ENCODE assay signal across 10 cellular contexts in genomic region chr16:81601008-81601428, GRCh38.
DNase-seq lines count a peak whose midpoint lies in the region; ATAC-seq, FAIRE-seq and TF ChIP-seq lines count a peak whose summit lies in the region.
"Had no signal": no experiment of that assay in that cellular context is flagged by ENCODE, and none has a peak within 500 bp of the region (broad histone marks: within the 10 kb centered on the region; RNA-seq: fewer than 3 reads in every experiment).

No MANE protein-coding gene starts in this region.

- H3F3A ChIP-seq in GM23338 (replicated peaks; ENCODE audit: low read depth) = no peaks in the 10 kb centered on the region

- no peaks in the 10 kb centered on the region for H4K20me1 ChIP-seq in mammary epithelial cell (ENCODE audit: insufficient read depth, low read length)
- H4K20me1 ChIP-seq in GM23338 (replicated peaks; ENCODE audit: insufficient read depth) = peaks cover 35% of the 10 kb centered on the region

- TF ChIP-seq EP300 in A549 (IDR thresholded peaks at IDR 0.05) = no peak

- H3K27ac Mint-ChIP-seq in GM23338 = no peak overlapping the region

- peaks cover 34% of the 10 kb centered on the region for H3K4me1 Mint-ChIP-seq in GM23338

- H3K4me1 ChIP-seq in A549 = peaks cover 85% of the 10 kb centered on the region
- H3K4me1 ChIP-seq in mammary epithelial cell (ENCODE audit: insufficient read depth, low read length) = peaks cover 54% of the 10 kb centered on the region
- H3K4me1 ChIP-seq in GM23338 (ENCODE audit: insufficient read depth) = peaks cover 4% of the 10 kb centered on the region

- H3K9me3 Mint-ChIP-seq in GM23338 = no peaks in the 10 kb centered on the region; the same call in 2 of the 3 replicates

- peak overlapping the region; percentile 17; the same call in 1 of the 3 replicates for H3K4me2 ChIP-seq in A549
- H3K4me2 ChIP-seq in mammary epithelial cell (ENCODE audit: insufficient read depth, low read depth, low read length) = peak overlapping the region; percentile 57
- H3K4me2 ChIP-seq in GM23338 = no peak overlapping the region

- H2AFZ ChIP-seq in mammary epithelial cell (ENCODE audit: low read depth, low read length) (no peak overlapping the region), GM23338 (no peak overlapping the region)

- POLR2A ChIA-PET in A549 (lab: Yijun Ruan, JAX) = no interaction called here

- dilution Hi-C loops in mammary epithelial cell (cut with HindIII; ENCODE audit: low sequenced_read_pairs) = no loop called here

- no peak for TF ChIP-seq RAD21 in A549 (conservative IDR thresholded peaks at IDR 0.05 in 1 of 2, IDR thresholded peaks at IDR 0.05 in 1 of 2)

- H3K36me3 Mint-ChIP-seq in GM23338 (ENCODE audit: low read depth) = no peaks in the 10 kb centered on the region

- no peak overlapping the region for H3K4me3 Mint-ChIP-seq in GM23338

- H3K4me3 ChIP-seq in A549 (no peak overlapping the region), MG63 (no peak overlapping the region), mammary epithelial cell (replicated peaks in 1 of 3; ENCODE audit: insufficient read depth in 1 of 3, low read depth in 2 of 3, low read length in 3 of 3) (no peak overlapping the region), GM23338 (no peak overlapping the region)

- WGBS in A549 (ENCODE audit: missing lambda C conversion rate) = 55% methylated on average over 9 of the region's 9 CpGs
- 0% methylated on average over 7 of the region's 9 CpGs for WGBS in mammary epithelial cell (ENCODE audit: low coverage, missing lambda C conversion rate)

- no peak for TF ChIP-seq POLR2A in A549 (IDR thresholded peaks at IDR 0.05; ENCODE audit: low read length)

- no peak for FAIRE-seq in A549 (lab: Jason Lieb, UNC)
- FAIRE-seq: endothelial cell of umbilical vein had no signal

- intact Hi-C loops in mammary epithelial cell (cut with micrococcal nuclease) = loop anchor here (2.0 kb wide), 1 partner anchor 20 kb away; no protein-coding TSS in a partner anchor

- H3K27ac ChIP-seq in A549 = peak overlapping the region; percentile 59 to 70; a peak in 4 of 6 replicates
- peak overlapping the region; percentile 93 for H3K27ac ChIP-seq in mammary epithelial cell (ENCODE audit: insufficient read depth, low read depth, low read length)
- no peak overlapping the region for H3K27ac ChIP-seq in GM23338 (ENCODE audit: low read depth)

- in situ Hi-C loops in mammary epithelial cell (cut with MboI; ENCODE audit: low sequenced_read_pairs in 2 of 2) = no loop called here

- H3K27me3 ChIP-seq in MG63 (no peaks in the 10 kb centered on the region), mammary epithelial cell (ENCODE audit: insufficient read depth, low read length) (no peaks in the 10 kb centered on the region), GM23338 (ENCODE audit: insufficient read depth) (no peaks in the 10 kb centered on the region)

- H3K9me3 ChIP-seq in A549 (no peaks in the 10 kb centered on the region), MG63 (no peaks in the 10 kb centered on the region), mammary epithelial cell (replicated peaks; ENCODE audit: insufficient read depth, low read length) (no peaks in the 10 kb centered on the region)

- DNase-seq in A549 (ENCODE audit: low read depth in 1 of 2, low spot score in 1 of 2) (peak; percentile 46 to 62), MG63 (peak; percentile 47), mammary epithelial cell (peak; percentile 97), medulla oblongata (ENCODE audit: extremely low spot score) (peak; percentile 50), GM23338 (ENCODE audit: low spot score) (no peak), epidermal melanocyte (ENCODE audit: insufficient read length, low spot score) (no peak)
- no peak for DNase-seq in stimulated activated CD8-positive, alpha-beta memory T cell treated with anti-CD3 and anti-CD28 coated beads, Interleukin-4, amount 100 ng/mL, for 48 hours
- DNase-seq: stimulated activated naive CD4-positive, alpha-beta T cell treated with Interleukin-2 at 50 U/mL for 16 hours had no signal

- no peaks in the 10 kb centered on the region for H3K9me2 ChIP-seq in GM23338 (ENCODE audit: insufficient read depth)

- no TSS peak for BruUV-seq in mammary epithelial cell (replicated peaks; lab: Mats Ljungman, UMichigan)

- peaks cover 8% of the 10 kb centered on the region for H3K27me3 Mint-ChIP-seq in GM23338 (ENCODE audit: insufficient read depth, low read depth, poor library complexity)

- peak overlapping the region; percentile 80 for H3K9ac ChIP-seq in mammary epithelial cell (ENCODE audit: insufficient read depth, low read length)

- ATAC-seq in A549 (peak; percentile 49 to 61), GM18498 (IDR thresholded peaks at IDR 0.05; ENCODE audit: unreplicated experiment) (no peak), GM23338 (no peak)

- TF ChIP-seq CTCF in A549 (IDR thresholded peaks at IDR 0.05) (no peak), mammary epithelial cell (conservative IDR thresholded peaks at IDR 0.05 in 1 of 2, IDR thresholded peaks at IDR 0.05 in 1 of 2; ENCODE audit: extremely low read depth in 1 of 2, insufficient read depth in 1 of 2, low read depth in 1 of 2, low read length in 2 of 2) (no peak), GM23338 (conservative IDR thresholded peaks at IDR 0.05; ENCODE audit: low read depth in 2 of 2) (no peak)

- CTCF ChIA-PET in A549 (lab: Yijun Ruan, JAX) = interaction anchor here (1.2 to 1.5 kb wide), 2 partner anchors 25 to 96 kb away, joined by 3 to 5 read pairs; no protein-coding TSS in a partner anchor
- CTCF ChIA-PET in mammary epithelial cell (lab: Charles Lee; ENCODE audit: low non-redundant PET) = interaction anchor here (0.5 to 0.7 kb wide), 4 partner anchors 45 to 1599 kb away, joined by 3 to 24 read pairs (median 8); no protein-coding TSS in a partner anchor

- peaks cover 88% of the 10 kb centered on the region for H3K79me2 ChIP-seq in mammary epithelial cell (ENCODE audit: insufficient read depth, low read length)
- H3K79me2 ChIP-seq in GM23338 (replicated peaks; ENCODE audit: insufficient read depth) = peaks cover 70% of the 10 kb centered on the region

- H3K36me3 ChIP-seq in MG63 (no peaks in the 10 kb centered on the region), mammary epithelial cell (ENCODE audit: insufficient read depth, low read length) (no peaks in the 10 kb centered on the region), GM23338 (ENCODE audit: insufficient read depth) (no peaks in the 10 kb centered on the region)

TF ChIP-seq in A549, 52 proteins besides CTCF, POLR2A, EP300 and RAD21:
- TF ChIP-seq CEBPB (IDR thresholded peaks at IDR 0.05) (no peak), BHLHE40 (IDR thresholded peaks at IDR 0.05; ENCODE audit: low read depth, low read length) (no peak), POLR2AphosphoS2 (conservative IDR thresholded peaks at IDR 0.05; ENCODE audit: low read length) (no peak), GATA3 (IDR thresholded peaks at IDR 0.05; ENCODE audit: borderline replicate concordance) (no peak), ZNF302 (CRISPR knock-in tag; IDR thresholded peaks at IDR 0.05) (no peak), EHF (CRISPR knock-in tag; IDR thresholded peaks at IDR 0.05) (no peak)
TF ChIP-seq in A549: peak in this region for 0.

TF ChIP-seq in GM23338, 12 proteins besides CTCF, POLR2A, EP300 and RAD21 (continues in another document):
- TF ChIP-seq, protein P1, sequence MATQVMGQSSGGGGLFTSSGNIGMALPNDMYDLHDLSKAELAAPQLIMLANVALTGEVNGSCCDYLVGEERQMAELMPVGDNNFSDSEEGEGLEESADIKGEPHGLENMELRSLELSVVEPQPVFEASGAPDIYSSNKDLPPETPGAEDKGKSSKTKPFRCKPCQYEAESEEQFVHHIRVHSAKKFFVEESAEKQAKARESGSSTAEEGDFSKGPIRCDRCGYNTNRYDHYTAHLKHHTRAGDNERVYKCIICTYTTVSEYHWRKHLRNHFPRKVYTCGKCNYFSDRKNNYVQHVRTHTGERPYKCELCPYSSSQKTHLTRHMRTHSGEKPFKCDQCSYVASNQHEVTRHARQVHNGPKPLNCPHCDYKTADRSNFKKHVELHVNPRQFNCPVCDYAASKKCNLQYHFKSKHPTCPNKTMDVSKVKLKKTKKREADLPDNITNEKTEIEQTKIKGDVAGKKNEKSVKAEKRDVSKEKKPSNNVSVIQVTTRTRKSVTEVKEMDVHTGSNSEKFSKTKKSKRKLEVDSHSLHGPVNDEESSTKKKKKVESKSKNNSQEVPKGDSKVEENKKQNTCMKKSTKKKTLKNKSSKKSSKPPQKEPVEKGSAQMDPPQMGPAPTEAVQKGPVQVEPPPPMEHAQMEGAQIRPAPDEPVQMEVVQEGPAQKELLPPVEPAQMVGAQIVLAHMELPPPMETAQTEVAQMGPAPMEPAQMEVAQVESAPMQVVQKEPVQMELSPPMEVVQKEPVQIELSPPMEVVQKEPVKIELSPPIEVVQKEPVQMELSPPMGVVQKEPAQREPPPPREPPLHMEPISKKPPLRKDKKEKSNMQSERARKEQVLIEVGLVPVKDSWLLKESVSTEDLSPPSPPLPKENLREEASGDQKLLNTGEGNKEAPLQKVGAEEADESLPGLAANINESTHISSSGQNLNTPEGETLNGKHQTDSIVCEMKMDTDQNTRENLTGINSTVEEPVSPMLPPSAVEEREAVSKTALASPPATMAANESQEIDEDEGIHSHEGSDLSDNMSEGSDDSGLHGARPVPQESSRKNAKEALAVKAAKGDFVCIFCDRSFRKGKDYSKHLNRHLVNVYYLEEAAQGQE (IDR thresholded peaks at IDR 0.05; ENCODE audit: unreplicated experiment) = no peak
- TF ChIP-seq ETS1 (IDR thresholded peaks at IDR 0.05) (no peak), ZNF331 (CRISPR knock-in tag; IDR thresholded peaks at IDR 0.05; ENCODE audit: low read depth) (no peak), NANOG (IDR thresholded peaks at IDR 0.05; ENCODE audit: borderline replicate concordance) (no peak), POLR2AphosphoS5 (IDR thresholded peaks at IDR 0.05; ENCODE audit: low read depth) (no peak), ZNF114 (CRISPR knock-in tag; IDR thresholded peaks at IDR 0.05) (no peak), EZH2phosphoT487 (IDR thresholded peaks at IDR 0.05; ENCODE audit: unreplicated experiment) (no peak), JUNB (IDR thresholded peaks at IDR 0.05; ENCODE audit: unreplicated experiment) (no peak), EZH2 (IDR thresholded peaks at IDR 0.05; ENCODE audit: low read depth, unreplicated experiment) (no peak), CREB1 (CRISPR knock-in tag; IDR thresholded peaks at IDR 0.05; ENCODE audit: low read depth) (no peak), STAT1 (IDR thresholded peaks at IDR 0.05; ENCODE audit: unreplicated experiment) (no peak)

Comparison
In these comparisons a context has a peak if more than half of its experiments do, and no peak if none do; other contexts are left out.
1. ATAC-seq: peak in A549 (2 of 2); none in GM18498 (single experiment) and GM23338 (single experiment).
2. DNase-seq: peak in A549 (2 of 2), MG63 (single experiment), mammary epithelial cell (single experiment) and medulla oblongata (single experiment); none in GM23338 (single experiment), stimulated activated CD8-positive, alpha-beta memory T cell treated with anti-CD3 and anti-CD28 coated beads, Interleukin-4, amount 100 ng/mL, for 48 hours (single experiment) and epidermal melanocyte (single experiment).